ENCODE assay signal across 22 cellular contexts in the genomic region with DNA sequence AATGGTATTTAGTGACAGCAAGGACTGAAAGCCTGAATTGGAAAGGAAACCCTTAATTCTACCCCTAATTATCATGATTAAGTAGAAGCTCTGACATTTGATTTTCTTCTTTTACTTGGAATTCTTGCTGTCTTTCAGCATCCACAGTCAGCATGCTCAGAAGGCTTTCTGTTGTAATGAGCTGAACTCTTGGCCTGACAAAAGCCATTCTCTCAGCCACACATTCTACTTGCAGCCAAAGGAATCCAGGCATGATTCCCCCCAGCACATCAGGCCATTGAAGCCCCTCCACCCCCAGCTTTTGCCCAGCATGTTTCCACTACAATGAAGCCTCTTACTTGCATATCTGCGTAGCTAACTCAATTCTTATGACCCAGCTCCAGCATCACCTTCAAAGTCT.
"Had no signal": no experiment of that assay in that cellular context is flagged by ENCODE, and none has a peak within 500 bp of the region (broad histone marks: within the 10 kb centered on the region; RNA-seq: fewer than 3 reads in every experiment).

No MANE protein-coding gene starts in this region.

- H3K4me3 ChIP-seq: body of pancreas, esophagus muscularis mucosa, hepatocyte, sigmoid colon, thoracic aorta had no signal

- H3K4me1 ChIP-seq: esophagus muscularis mucosa, sigmoid colon had no signal

- H3K4me2 ChIP-seq: hepatocyte had no signal

- H3K27ac Mint-ChIP-seq: activated CD4-positive, alpha-beta T cell treated with anti-CD3 and anti-CD28 coated beads, Interleukin-2, amount 10 ng/mL, durations not matched to agents 7 days and 5 days; activated CD8-positive, alpha-beta memory T cell treated with anti-CD3 and anti-CD28 coated beads, Interleukin-2, amount 10 ng/mL, durations not matched to agents 7 days and 5 days; activated CD8-positive, alpha-beta T cell treated with anti-CD3 and anti-CD28 coated beads for 36 hours; activated naive CD8-positive, alpha-beta T cell treated with anti-CD3 and anti-CD28 coated beads, Interleukin-2, amount 50 U/mL, for 24 hours; effector memory CD8-positive, alpha-beta T cell; memory B cell; nephron had no signal

- H3K4me1 Mint-ChIP-seq: activated CD4-positive, alpha-beta T cell treated with anti-CD3 and anti-CD28 coated beads, Interleukin-2, amount 10 ng/mL, durations not matched to agents 7 days and 5 days; activated CD8-positive, alpha-beta memory T cell treated with anti-CD3 and anti-CD28 coated beads, Interleukin-2, amount 10 ng/mL, durations not matched to agents 7 days and 5 days; activated naive CD8-positive, alpha-beta T cell treated with anti-CD3 and anti-CD28 coated beads, Interleukin-2, amount 50 U/mL, for 24 hours; memory B cell had no signal

- H3K27me3 ChIP-seq: body of pancreas, esophagus muscularis mucosa, hepatocyte, sigmoid colon had no signal

- DNase-seq: activated CD4-positive, alpha-beta T cell treated with anti-CD3 and anti-CD28 coated beads, Interleukin-2, amount 10 ng/mL, durations not matched to agents 7 days and 5 days; activated CD8-positive, alpha-beta memory T cell treated with anti-CD3 and anti-CD28 coated beads, Interleukin-2, amount 10 ng/mL, durations not matched to agents 7 days and 5 days; activated CD8-positive, alpha-beta T cell treated with anti-CD3 and anti-CD28 coated beads for 36 hours; activated gamma-delta T cell; activated naive CD4-positive, alpha-beta T cell treated with anti-CD3 and anti-CD28 coated beads, Interleukin-2, amount 50 U/mL, for 16 hours; activated naive CD8-positive, alpha-beta T cell treated with anti-CD3 and anti-CD28 coated beads, Interleukin-2, amount 50 U/mL, for 24 hours; activated T-cell treated with anti-CD3 and anti-CD28 coated beads for 4 hours; body of pancreas; effector memory CD8-positive, alpha-beta T cell; glutamatergic neuron; left cardiac atrium; posterior cingulate gyrus; sigmoid colon; stimulated activated CD4-positive, alpha-beta T cell treated with anti-CD3 and anti-CD28 coated beads, Interleukin-4, amount 100 ng/mL, for 24 hours; stimulated activated naive CD4-positive, alpha-beta T cell treated with Interleukin-2 at 50 U/mL for 16 hours; T-helper 2 cell had no signal

- H3K9me3 ChIP-seq: body of pancreas, esophagus muscularis mucosa, sigmoid colon, thoracic aorta had no signal

- H3K79me2 ChIP-seq: hepatocyte had no signal

- H3K36me3 ChIP-seq: esophagus muscularis mucosa, sigmoid colon, thoracic aorta had no signal

- H3K9me3 Mint-ChIP-seq: activated CD4-positive, alpha-beta T cell treated with anti-CD3 and anti-CD28 coated beads, Interleukin-2, amount 10 ng/mL, durations not matched to agents 7 days and 5 days; activated CD8-positive, alpha-beta T cell treated with anti-CD3 and anti-CD28 coated beads for 36 hours; activated naive CD8-positive, alpha-beta T cell treated with anti-CD3 and anti-CD28 coated beads, Interleukin-2, amount 50 U/mL, for 24 hours had no signal

- ATAC-seq: activated CD4-positive, CD25-positive, alpha-beta regulatory T cell treated with anti-CD3 and anti-CD28 coated beads, Interleukin-2, amount 50 U/mL, for 24 hours; activated CD8-positive, alpha-beta memory T cell treated with anti-CD3 and anti-CD28 coated beads, Interleukin-2, amount 10 ng/mL, durations not matched to agents 7 days and 5 days; activated CD8-positive, alpha-beta T cell treated with anti-CD3 and anti-CD28 coated beads for 36 hours; activated naive CD8-positive, alpha-beta T cell treated with anti-CD3 and anti-CD28 coated beads, Interleukin-2, amount 50 U/mL, for 24 hours; body of pancreas; effector memory CD8-positive, alpha-beta T cell; left cardiac atrium had no signal

- H3K27ac ChIP-seq: body of pancreas, esophagus muscularis mucosa, hepatocyte, sigmoid colon, thoracic aorta had no signal

- H3K4me3 Mint-ChIP-seq: activated CD4-positive, alpha-beta T cell treated with anti-CD3 and anti-CD28 coated beads, Interleukin-2, amount 10 ng/mL, durations not matched to agents 7 days and 5 days; activated CD8-positive, alpha-beta memory T cell treated with anti-CD3 and anti-CD28 coated beads, Interleukin-2, amount 10 ng/mL, durations not matched to agents 7 days and 5 days; activated CD8-positive, alpha-beta T cell treated with anti-CD3 and anti-CD28 coated beads for 36 hours; activated naive CD8-positive, alpha-beta T cell treated with anti-CD3 and anti-CD28 coated beads, Interleukin-2, amount 50 U/mL, for 24 hours; effector memory CD8-positive, alpha-beta T cell; memory B cell; nephron had no signal

- H3K36me3 Mint-ChIP-seq: activated CD8-positive, alpha-beta memory T cell treated with anti-CD3 and anti-CD28 coated beads, Interleukin-2, amount 10 ng/mL, durations not matched to agents 7 days and 5 days; memory B cell had no signal

- H2AFZ ChIP-seq: hepatocyte had no signal
